ENCODE assay signal across 23 cellular contexts in the genomic region with DNA sequence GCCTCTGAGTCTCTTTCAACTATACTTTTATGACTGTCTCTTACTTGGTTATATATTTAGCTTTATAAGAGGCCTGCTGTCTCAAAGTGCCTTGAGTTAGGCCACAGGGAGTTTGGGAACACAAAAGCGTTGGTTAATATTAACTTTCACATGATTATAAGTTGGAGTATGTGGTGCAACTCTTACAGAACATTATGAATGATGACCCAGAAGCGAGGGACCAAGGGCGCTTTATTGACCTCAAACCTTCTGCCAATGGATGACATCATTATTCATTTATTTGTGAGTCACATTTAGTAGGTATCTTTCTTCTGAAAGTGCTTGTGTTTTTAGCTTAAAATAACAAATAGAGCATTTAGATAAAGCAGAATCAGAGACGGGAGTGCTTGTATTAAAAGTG.
A peak's percentile ranks its signal among the peaks of the same experiment; 100 is the strongest.
DNase-seq lines count a peak whose midpoint lies in the region; ATAC-seq and TF ChIP-seq lines count a peak whose summit lies in the region.
"Had no signal": no experiment of that assay in that cellular context is flagged by ENCODE, and none has a peak within 500 bp of the region (broad histone marks: within the 10 kb centered on the region; RNA-seq: fewer than 3 reads in every experiment).

No MANE protein-coding gene starts in this region.

- CTCF ChIA-PET in Calu3 (lab: Charles Lee) = no interaction called here

- DNase-seq in Calu3 = no peak
- peak; percentile 32 for DNase-seq in SW480 (ENCODE audit: low spot score)
- DNase-seq in fibroblast of the aortic adventitia (ENCODE audit: low read depth) = peak; percentile 27
- peak; percentile 11 for DNase-seq in non-pigmented ciliary epithelial cell (ENCODE audit: low read depth)
- no peak for DNase-seq in esophagus muscularis mucosa (ENCODE audit: extremely low spot score)
- DNase-seq in NCI-H226 = no peak
- no peak for DNase-seq in NCI-H82 (lab: John Stamatoyannopoulos, UW)
- DNase-seq: activated CD4-positive, alpha-beta T cell treated with anti-CD3 and anti-CD28 coated beads, Interleukin-2, amount 50 U/mL, for 1 hour; activated CD8-positive, alpha-beta memory T cell treated with anti-CD3 and anti-CD28 coated beads, Interleukin-2, amount 50 U/mL, for 4 hours; activated gamma-delta T cell; anterior cingulate cortex; CD4-positive, alpha-beta T cell; DMS79 treated with DMSO at 0.1 percent for 48 hours; effector memory CD4-positive, alpha-beta T cell; hippocampal formation; islet precursor cell; KG1; NCI-H1092; NCI-H2081 treated with DMSO at 0.1 percent for 48 hours; NCI-H510A; spleen had no signal

- peak overlapping the region; percentile 6 for H3K27ac Mint-ChIP-seq in Calu3 (ENCODE audit: unreplicated experiment)
- H3K27ac Mint-ChIP-seq: CD4-positive, alpha-beta T cell had no signal

- intact Hi-C loops in Calu3 (cut with micrococcal nuclease; ENCODE audit: unreplicated experiment) = no loop called here
- intact Hi-C loops in esophagus muscularis mucosa (cut with DNase I) = no loop called here

- ATAC-seq in GM21515 (IDR thresholded peaks at IDR 0.05; ENCODE audit: unreplicated experiment) = no peak
- ATAC-seq: Right ventricle myocardium inferior had no signal

- BruUV-seq in Calu3 (replicated peaks; lab: Mats Ljungman, UMichigan) = no TSS peak

- TF ChIP-seq POLR2A in esophagus muscularis mucosa (IDR thresholded peaks at IDR 0.05; ENCODE audit: low read depth) = no peak

- H3K4me1 ChIP-seq in esophagus muscularis mucosa = no peaks in the 10 kb centered on the region
- H3K4me1 ChIP-seq: spleen had no signal

- H3K36me3 Mint-ChIP-seq in Calu3 (ENCODE audit: insufficient read depth, unreplicated experiment) = no peaks in the 10 kb centered on the region

- no peak overlapping the region for H3K27ac ChIP-seq in esophagus muscularis mucosa (replicated peaks in 1 of 4)
- H3K27ac ChIP-seq: spleen had no signal

- H3K4me3 Mint-ChIP-seq in Calu3 (ENCODE audit: low read depth, unreplicated experiment) = no peak overlapping the region
- H3K4me3 Mint-ChIP-seq: CD4-positive, alpha-beta T cell had no signal

- peaks cover 9% of the 10 kb centered on the region for H3K4me1 Mint-ChIP-seq in Calu3 (ENCODE audit: low read depth, unreplicated experiment)

- no peaks in the 10 kb centered on the region for H3K27me3 ChIP-seq in esophagus muscularis mucosa
- H3K27me3 ChIP-seq: spleen had no signal

- no peak for TF ChIP-seq EP300 in esophagus muscularis mucosa (IDR thresholded peaks at IDR 0.05)

- no peak for TF ChIP-seq CTCF in Calu3 (IDR thresholded peaks at IDR 0.05; ENCODE audit: unreplicated experiment)
- no peak for TF ChIP-seq CTCF in fibroblast of the aortic adventitia (IDR thresholded peaks at IDR 0.05; ENCODE audit: insufficient read depth, low read length)
- TF ChIP-seq CTCF in esophagus muscularis mucosa (IDR thresholded peaks at IDR 0.05) = no peak

- no peaks in the 10 kb centered on the region for H3K27me3 Mint-ChIP-seq in Calu3 (ENCODE audit: unreplicated experiment)
- H3K27me3 Mint-ChIP-seq: CD4-positive, alpha-beta T cell had no signal

- no peaks in the 10 kb centered on the region for H3K9me3 Mint-ChIP-seq in Calu3 (ENCODE audit: low read depth, unreplicated experiment)
- H3K9me3 Mint-ChIP-seq: CD4-positive, alpha-beta T cell had no signal

- no peak overlapping the region for H3K4me3 ChIP-seq in fibroblast of the aortic adventitia (ENCODE audit: low read depth, low read length)
- H3K4me3 ChIP-seq in esophagus muscularis mucosa = no peak overlapping the region
- H3K4me3 ChIP-seq: spleen had no signal

- no peaks in the 10 kb centered on the region for H3K9me3 ChIP-seq in esophagus muscularis mucosa
- H3K9me3 ChIP-seq: spleen had no signal

- H3K36me3 ChIP-seq in esophagus muscularis mucosa = no peaks in the 10 kb centered on the region
- H3K36me3 ChIP-seq: spleen had no signal

- WGBS in esophagus muscularis mucosa = 77% methylated on average over 4 of the region's 4 CpGs

Comparison
In these comparisons a context has a peak if more than half of its experiments do, and no peak if none do; other contexts are left out.
1. DNase-seq: peak in SW480 (single experiment), fibroblast of the aortic adventitia (single experiment) and non-pigmented ciliary epithelial cell (single experiment); none in Calu3 (single experiment), esophagus muscularis mucosa (single experiment), NCI-H226 (single experiment) and NCI-H82 (single experiment).